In genomic region chr22:43796567-43796966, GRCh38 we compare ENCODE assay signal across 9 cellular contexts. TPM values are rescaled to one million over a fixed set of nuclear protein-coding genes. Genes with fewer than 3 reads are reported as not detected.
DNase-seq lines count a peak whose midpoint lies in the region; ATAC-seq and TF ChIP-seq lines count a peak whose summit lies in the region.
"Had no signal": no experiment of that assay in that cellular context is flagged by ENCODE, and none has a peak within 500 bp of the region (broad histone marks: within the 10 kb centered on the region; RNA-seq: fewer than 3 reads in every experiment).

No MANE protein-coding gene starts in this region.

- no peak overlapping the region for H3K4me3 Mint-ChIP-seq in CD8-positive, alpha-beta memory T cell

- H3K27ac ChIP-seq in RWPE2 (ENCODE audit: poor library complexity, severe bottlenecking) = no peak overlapping the region
- peak overlapping the region; percentile 77 for H3K27ac ChIP-seq in cardiac muscle cell
- H3K27ac ChIP-seq in CD8-positive, alpha-beta memory T cell (ENCODE audit: low read depth, low read length) = no peak overlapping the region

- ATAC-seq in RWPE2 (ENCODE audit: low read depth) (no peak), GM21515 (IDR thresholded peaks at IDR 0.05; ENCODE audit: unreplicated experiment) (no peak)

- peaks cover 0 to 10% (median 1%) of the 10 kb centered on the region in 3 donors for H3K36me3 Mint-ChIP-seq in CD8-positive, alpha-beta memory T cell
- H3K36me3 Mint-ChIP-seq: CD4-positive, CD25-positive, alpha-beta regulatory T cell had no signal

- peaks cover 28 to 43% of the 10 kb centered on the region in 2 donors for H3K27me3 Mint-ChIP-seq in CD8-positive, alpha-beta memory T cell

- H3K36me3 ChIP-seq in RWPE2 (ENCODE audit: low read depth) (no peaks in the 10 kb centered on the region), cardiac muscle cell (no peaks in the 10 kb centered on the region)
- H3K36me3 ChIP-seq in CD8-positive, alpha-beta memory T cell (ENCODE audit: insufficient read depth, low read length) = no peaks in the 10 kb centered on the region

- H3K27ac Mint-ChIP-seq in CD8-positive, alpha-beta memory T cell = no peak overlapping the region
- H3K27ac Mint-ChIP-seq: CD4-positive, CD25-positive, alpha-beta regulatory T cell had no signal

- TF ChIP-seq CTCF in RWPE2 (IDR thresholded peaks at IDR 0.05; ENCODE audit: poor library complexity, severe bottlenecking) = peak; percentile 38
- TF ChIP-seq CTCF in cardiac muscle cell (IDR thresholded peaks at IDR 0.05; ENCODE audit: low read depth, low read length) = peak; percentile 66

- POLR2A ChIA-PET in CD8-positive, alpha-beta memory T cell (lab: Charles Lee) = no interaction called here

- no peaks in the 10 kb centered on the region for H3K4me1 Mint-ChIP-seq in CD8-positive, alpha-beta memory T cell
- H3K4me1 Mint-ChIP-seq: CD4-positive, CD25-positive, alpha-beta regulatory T cell had no signal

- H3K4me3 ChIP-seq in RWPE2 (ENCODE audit: severe bottlenecking) = no peak overlapping the region
- H3K4me3 ChIP-seq in cardiac muscle cell = no peak overlapping the region
- H3K4me3 ChIP-seq in CD8-positive, alpha-beta memory T cell (ENCODE audit: low read length) = no peak overlapping the region

- DNase-seq in NCI-H2029 treated with DMSO at 0.1 percent for 48 hours (lab: John Stamatoyannopoulos, UW) (peak; percentile 2), NCI-H2029 (lab: John Stamatoyannopoulos, UW) (no peak), RWPE2 (ENCODE audit: low spot score) (no peak), cardiac muscle cell (ENCODE audit: low read depth in 1 of 2, low spot score in 1 of 2) (peak; percentile 78 to 90), stromal cell of bone marrow (ENCODE audit: low read depth) (peak; percentile 28), AML-193 (lab: John Stamatoyannopoulos, UW) (no peak)
- no peak for DNase-seq in CD8-positive, alpha-beta memory T cell
- DNase-seq: CD4-positive, CD25-positive, alpha-beta regulatory T cell had no signal

- CTCF ChIA-PET in CD8-positive, alpha-beta memory T cell (lab: Charles Lee) = interaction anchor here (0.6 kb wide), 1 partner anchor 439 kb away, joined by 3 read pairs; no protein-coding TSS in a partner anchor

- H3K9me3 Mint-ChIP-seq in CD8-positive, alpha-beta memory T cell = peaks cover 7 to 21% (median 19%) of the 10 kb centered on the region in 5 donors

- H3K4me1 ChIP-seq in RWPE2 (ENCODE audit: insufficient read depth, poor library complexity, severe bottlenecking) = no peaks in the 10 kb centered on the region
- H3K4me1 ChIP-seq in cardiac muscle cell (ENCODE audit: low read depth) = peaks cover 19% of the 10 kb centered on the region
- no peaks in the 10 kb centered on the region for H3K4me1 ChIP-seq in CD8-positive, alpha-beta memory T cell (ENCODE audit: insufficient read depth, low read length)

- H3K27me3 ChIP-seq in RWPE2 (ENCODE audit: insufficient read depth, poor library complexity, severe bottlenecking) = no peaks in the 10 kb centered on the region
- no peaks in the 10 kb centered on the region for H3K27me3 ChIP-seq in cardiac muscle cell
- no peaks in the 10 kb centered on the region for H3K27me3 ChIP-seq in CD8-positive, alpha-beta memory T cell (ENCODE audit: insufficient read depth, low read length, poor library complexity, severe bottlenecking)

- no peaks in the 10 kb centered on the region for H3K9me3 ChIP-seq in RWPE2 (ENCODE audit: severe bottlenecking)
- H3K9me3 ChIP-seq in cardiac muscle cell (ENCODE audit: low read depth) = no peaks in the 10 kb centered on the region
- H3K9me3 ChIP-seq in CD8-positive, alpha-beta memory T cell (ENCODE audit: low read length) = no peaks in the 10 kb centered on the region

RNA-seq across cellular contexts. Expression of gene EFCAB6, which starts 15.5 kb away (rescaled TPM):
- 2.2 and 3.8 TPM in 2 replicates for total RNA-seq in cardiac muscle cell
- polyA plus RNA-seq in cardiac muscle cell = 1.5 and 2.4 TPM in 2 replicates
- under 1 TPM; 0.64 to 0.72 TPM for total RNA-seq in CD8-positive, alpha-beta memory T cell
- polyA plus RNA-seq in CD8-positive, alpha-beta memory T cell = 0.22 TPM
- total RNA-seq: CD4-positive, CD25-positive, alpha-beta regulatory T cell had no signal

Comparison
In these comparisons a context has a peak if more than half of its experiments do, and no peak if none do; other contexts are left out.
1. DNase-seq: peak in NCI-H2029 treated with DMSO at 0.1 percent for 48 hours (single experiment), cardiac muscle cell (2 of 2) and stromal cell of bone marrow (single experiment); none in NCI-H2029 (single experiment), RWPE2 (single experiment), AML-193 (0 of 2) and CD8-positive, alpha-beta memory T cell (0 of 5).